In the genomic region with DNA sequence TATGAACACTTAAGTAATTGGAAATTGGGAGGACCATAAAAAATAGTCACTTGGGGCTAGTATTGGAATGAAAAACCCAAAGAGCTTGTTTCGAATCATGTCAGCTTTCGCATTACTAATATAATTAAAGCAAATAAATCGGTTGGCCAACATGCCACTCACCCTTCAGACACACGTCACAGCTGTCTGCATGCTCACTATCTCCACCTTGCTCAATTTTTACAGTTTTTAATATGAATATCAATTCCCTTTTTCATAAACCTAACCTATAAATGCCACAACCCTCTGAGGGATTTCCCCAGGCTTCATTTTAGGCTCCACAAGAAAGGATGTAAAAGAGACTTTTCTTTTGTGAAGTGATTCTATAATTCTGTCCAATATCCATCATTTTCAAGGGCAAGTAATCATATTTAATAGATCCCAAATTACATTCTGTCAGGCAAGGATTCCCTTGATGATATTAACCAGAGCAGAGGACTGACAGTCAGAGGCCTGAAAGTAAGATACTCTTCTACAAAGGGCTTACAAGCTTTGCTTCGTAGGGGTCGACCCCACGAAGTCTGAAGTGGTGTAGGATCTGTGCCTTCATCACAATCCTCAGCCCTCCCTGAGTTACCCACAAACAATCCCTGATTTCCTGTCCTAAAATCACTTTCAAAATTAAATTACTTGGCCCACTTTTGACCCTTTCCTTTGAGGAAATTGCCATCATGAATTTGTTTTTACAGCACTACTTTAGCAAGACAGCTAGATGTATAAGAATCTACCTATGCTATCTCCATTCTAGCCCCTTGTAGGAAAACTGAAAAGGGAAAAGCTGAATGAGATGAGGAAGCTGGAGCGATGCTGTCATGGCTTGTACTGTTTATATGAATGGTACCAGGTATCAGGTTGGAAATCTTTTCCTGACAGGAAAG, we compare ENCODE assay signal across 22 cellular contexts. TPM values are rescaled to one million over a fixed set of nuclear protein-coding genes. Genes with fewer than 3 reads are reported as not detected.
A peak's percentile ranks its signal among the peaks of the same experiment; 100 is the strongest.
DNase-seq lines count a peak whose midpoint lies in the region; ATAC-seq, FAIRE-seq and TF ChIP-seq lines count a peak whose summit lies in the region.
"Had no signal": no experiment of that assay in that cellular context is flagged by ENCODE, and none has a peak within 500 bp of the region (broad histone marks: within the 10 kb centered on the region; RNA-seq: fewer than 3 reads in every experiment).

No MANE protein-coding gene starts in this region.

- no peak overlapping the region for H4K5ac ChIP-seq in IMR-90 (ENCODE audit: low read depth, low read length)

- no peak overlapping the region for H3K14ac ChIP-seq in IMR-90 (replicated peaks; ENCODE audit: low read depth, low read length)

- H3K9me3 ChIP-seq in IMR-90 (ENCODE audit: control insufficient read depth, insufficient read depth, low read length): no peaks in the 10 kb centered on the region
- no peaks in the 10 kb centered on the region for H3K9me3 ChIP-seq in GM12878 (replicated peaks; ENCODE audit: control insufficient read depth, insufficient read depth, low read length)
- no peaks in the 10 kb centered on the region for H3K9me3 ChIP-seq in smooth muscle cell (replicated peaks; ENCODE audit: low read depth)
- H3K9me3 ChIP-seq: Caco-2, MG63 had no signal

- peak overlapping the region; percentile 80 for H2BK15ac ChIP-seq in IMR-90 (ENCODE audit: low read depth, low read length)

- peak; percentile 42 for FAIRE-seq in GM12892 (lab: Jason Lieb, UNC)
- FAIRE-seq in GM12878 (lab: Jason Lieb, UNC): peak; percentile 73
- FAIRE-seq: HepG2 had no signal

- in situ Hi-C loops in IMR-90 (cut with MboI; ENCODE audit: low sequenced_read_pairs): no loop called here
- in situ Hi-C loops in GM12878 (cut with MboI): no loop called here

- H3K4me1 ChIP-seq in IMR-90 (ENCODE audit: control insufficient read depth, insufficient read depth, low read length) (0 out of 2 replicates have a peak, but pooled peaks cover 1% of the 10 kb centered on the region), GM12878 (ENCODE audit: control insufficient read depth, insufficient read depth, low read length) (no peaks in the 10 kb centered on the region), smooth muscle cell (ENCODE audit: low read depth) (no peaks in the 10 kb centered on the region)
- H3K4me1 ChIP-seq: Caco-2 had no signal

- H3K36me3 ChIP-seq in IMR-90 (ENCODE audit: control insufficient read depth, insufficient read depth, low read length) (no peaks in the 10 kb centered on the region), GM12878 (ENCODE audit: control insufficient read depth in 2 of 2, insufficient read depth in 2 of 2, low read length in 1 of 2) (no peaks in the 10 kb centered on the region), smooth muscle cell (ENCODE audit: low read depth) (no peaks in the 10 kb centered on the region)
- H3K36me3 ChIP-seq: MG63 had no signal

- no peak overlapping the region for H3K56ac ChIP-seq in IMR-90 (ENCODE audit: extremely low read depth, insufficient read depth, low read length)

- no peak overlapping the region for H2BK5ac ChIP-seq in IMR-90 (ENCODE audit: low read depth, low read length, poor library complexity, severe bottlenecking)

- no peak for TF ChIP-seq RAD21 in IMR-90 (IDR thresholded peaks at IDR 0.05; ENCODE audit: low read length)
- TF ChIP-seq RAD21 in GM12878 (IDR thresholded peaks at IDR 0.05; ENCODE audit: insufficient read depth, low read depth, low read length): no peak

- H3K9me1 ChIP-seq in IMR-90 (ENCODE audit: insufficient read depth, low read length): no peaks in the 10 kb centered on the region

- TF ChIP-seq CTCF in IMR-90 (conservative IDR thresholded peaks at IDR 0.05; ENCODE audit: low read depth, low read length): no peak
- no peak for TF ChIP-seq CTCF in GM12878 (IDR thresholded peaks at IDR 0.05 in 2 of 3, conservative IDR thresholded peaks at IDR 0.05 in 1 of 3; ENCODE audit: control insufficient read depth in 2 of 3, extremely low read depth in 1 of 3, insufficient read depth in 1 of 3, low read depth in 3 of 3, low read length in 3 of 3)
- TF ChIP-seq CTCF in smooth muscle cell (IDR thresholded peaks at IDR 0.05; ENCODE audit: borderline replicate concordance, insufficient read depth, poor library complexity, severe bottlenecking): no peak

- 80% methylated on average over 1 of the region's 8 CpGs; no CpG with 5 or more reads in 1 of the 2 experiments for WGBS in IMR-90 (ENCODE audit: extremely low coverage in 2 of 2, insufficient read length in 1 of 2), 2 experiments
- WGBS in GM12878 (ENCODE audit: insufficient coverage, insufficient replicate concordance, low lambda C conversion rate, missing lambda C conversion rate): 27% methylated on average over 8 of the region's 8 CpGs
- WGBS in smooth muscle cell (ENCODE audit: low lambda C conversion rate): 70% methylated on average over 8 of the region's 8 CpGs

- no peak overlapping the region for H3K4ac ChIP-seq in IMR-90 (ENCODE audit: low read depth, low read length)

- DNase-seq in GM12892 (ENCODE audit: insufficient read length) (no peak), IMR-90 (no peak), GM12878 (ENCODE audit: low read depth, low spot score) (no peak), smooth muscle cell (lab: John Stamatoyannopoulos, UW; ENCODE audit: unreplicated experiment) (no peak), NCI-H1105 (lab: John Stamatoyannopoulos, UW) (no peak)
- DNase-seq: Caco-2; EL; HFFc6; Karpas-422; MG63; NCI-H1092 treated with DMSO at 0.1 percent for 48 hours; NCI-H1694 treated with DMSO at 0.1 percent for 48 hours; NCI-H446 treated with DMSO at 0.1 percent for 48 hours; NK-92 treated with Interleukin-12 subunit alpha and Interleukin-12 subunit beta, amount 100 ng/mL, for 24 hours; RPMI8226; SW 1271 had no signal

- H3K79me1 ChIP-seq in IMR-90 (ENCODE audit: low read depth in 1 of 2, low read length in 2 of 2): no peaks in the 10 kb centered on the region

- no peak overlapping the region for H3K4me2 ChIP-seq in IMR-90 (ENCODE audit: low read depth, low read length)
- H3K4me2 ChIP-seq in GM12878 (ENCODE audit: control insufficient read depth, insufficient read depth): no peak overlapping the region
- no peak overlapping the region for H3K4me2 ChIP-seq in smooth muscle cell

- RAD21 ChIA-PET in GM12878 (lab: Charles Lee; ENCODE audit: unreplicated experiment): interaction anchor here (1.0 kb wide), 1 partner anchor 53 kb away, joined by 3 read pairs; the partner anchor contains the start of gene ZNF770

- H3F3A ChIP-seq in smooth muscle cell (ENCODE audit: low read depth): peaks cover 5% of the 10 kb centered on the region

- no peak overlapping the region for H4K91ac ChIP-seq in IMR-90 (ENCODE audit: insufficient read depth, low read depth, low read length)

- no peaks in the 10 kb centered on the region for H3K27me3 ChIP-seq in IMR-90 (ENCODE audit: control insufficient read depth, insufficient read depth, low read length)
- H3K27me3 ChIP-seq in GM12878 (replicated peaks in 1 of 2; ENCODE audit: control insufficient read depth in 2 of 2, insufficient read depth in 2 of 2, low read length in 1 of 2): no peaks in the 10 kb centered on the region
- no peaks in the 10 kb centered on the region for H3K27me3 ChIP-seq in smooth muscle cell (ENCODE audit: low read depth)
- H3K27me3 ChIP-seq: MG63 had no signal

- SMC1A ChIA-PET in GM12878 (lab: Charles Lee; ENCODE audit: uncharacterized antibody, unreplicated experiment): interaction anchor here (1.3 kb wide), 1 partner anchor 23 kb away, joined by 3 read pairs; no protein-coding TSS in a partner anchor

- no peak for ATAC-seq in IMR-90 (ENCODE audit: low read depth)
- ATAC-seq in GM12878: peak; percentile 72
- no peak for ATAC-seq in GM21786 (IDR thresholded peaks at IDR 0.05; ENCODE audit: unreplicated experiment)
- no peak for ATAC-seq in GM19324 (IDR thresholded peaks at IDR 0.05; ENCODE audit: low FRiP score, unreplicated experiment)
- ATAC-seq in HG03457 (IDR thresholded peaks at IDR 0.05; ENCODE audit: unreplicated experiment): no peak
- ATAC-seq: HepG2 had no signal

- TF ChIP-seq POLR2A in GM12892 (IDR thresholded peaks at IDR 0.05; ENCODE audit: low read depth, low read length): no peak
- TF ChIP-seq POLR2A in IMR-90 (IDR thresholded peaks at IDR 0.05; ENCODE audit: low read depth, low read length): no peak
- no peak for TF ChIP-seq POLR2A in GM12878 (IDR thresholded peaks at IDR 0.05; ENCODE audit: low read depth, low read length)

- H2BK20ac ChIP-seq in IMR-90 (ENCODE audit: low read depth, low read length): 0 out of 2 replicates have a peak overlapping the region, but pooled peaks have one; percentile 66

- no peak for TF ChIP-seq EP300 in GM12878 (IDR thresholded peaks at IDR 0.05; ENCODE audit: borderline replicate concordance in 1 of 2, control insufficient read depth in 1 of 2, low read depth in 2 of 2, low read length in 2 of 2)

- no peak overlapping the region for H2AK9ac ChIP-seq in IMR-90 (replicated peaks; ENCODE audit: low read depth, low read length, poor library complexity)

- H3K9ac ChIP-seq in IMR-90 (ENCODE audit: low read depth, low read length) (no peak overlapping the region), GM12878 (ENCODE audit: control insufficient read depth, insufficient read depth, low read length) (no peak overlapping the region), smooth muscle cell (ENCODE audit: low read depth) (no peak overlapping the region)

- BruUV-seq in IMR-90 (replicated peaks; lab: Mats Ljungman, UMichigan) (no TSS peak), GM12878 (replicated peaks; lab: Mats Ljungman, UMichigan) (no TSS peak)

- intact Hi-C loops in IMR-90 (cut with micrococcal nuclease): no loop called here
- intact Hi-C loops in GM12878 (cut with micrococcal nuclease; ENCODE audit: unreplicated experiment): no loop called here

- H2AFZ ChIP-seq in IMR-90 (replicated peaks; ENCODE audit: low read length, poor library complexity) (no peak overlapping the region), GM12878 (ENCODE audit: control insufficient read depth, low read depth, low read length) (peak overlapping the region; percentile 35; the same call in 1 of the 2 replicates), smooth muscle cell (ENCODE audit: low read depth) (peak overlapping the region; percentile 4)

- H3K79me2 ChIP-seq in GM12878 (ENCODE audit: control insufficient read depth, insufficient read depth, low read length) (no peaks in the 10 kb centered on the region), smooth muscle cell (ENCODE audit: low read depth) (no peaks in the 10 kb centered on the region)

- H3K23ac ChIP-seq in IMR-90 (ENCODE audit: low read depth, low read length): no peak overlapping the region

- POLR2A ChIA-PET in IMR-90 (lab: Charles Lee; ENCODE audit: unreplicated experiment) (no interaction called here), GM12878 (lab: Charles Lee) (no interaction called here)

- H3K18ac ChIP-seq in IMR-90 (ENCODE audit: low read depth, low read length): no peak overlapping the region

- CTCF ChIA-PET in IMR-90 (lab: Yijun Ruan, JAX): no interaction called here
- CTCF ChIA-PET in GM12878 (lab: Yijun Ruan, JAX): interaction anchor here (1.5 kb wide), 1 partner anchor 22 kb away, joined by 3 read pairs; no protein-coding TSS in a partner anchor

- no peak overlapping the region for H2BK120ac ChIP-seq in IMR-90 (ENCODE audit: low read depth, low read length)

- H4K20me1 ChIP-seq in IMR-90 (ENCODE audit: insufficient read depth, low read length): no peaks in the 10 kb centered on the region
- no peaks in the 10 kb centered on the region for H4K20me1 ChIP-seq in GM12878 (ENCODE audit: control insufficient read depth, insufficient read depth)
- H4K20me1 ChIP-seq in smooth muscle cell (ENCODE audit: low read depth): no peaks in the 10 kb centered on the region

- no peak overlapping the region for H3K27ac ChIP-seq in IMR-90 (ENCODE audit: insufficient read depth, low read length)
- no peak overlapping the region for H3K27ac ChIP-seq in GM12878 (ENCODE audit: control insufficient read depth, insufficient read depth)
- no peak overlapping the region for H3K27ac ChIP-seq in smooth muscle cell (ENCODE audit: low read depth)

- dilution Hi-C loops in IMR-90 (cut with HindIII; ENCODE audit: low sequenced_read_pairs, unreplicated experiment): no loop called here

- H2AK5ac ChIP-seq in IMR-90 (ENCODE audit: low read depth, low read length): no peak overlapping the region

- no peak overlapping the region for H4K8ac ChIP-seq in IMR-90 (ENCODE audit: low read depth in 2 of 2, low read length in 2 of 2)

- no peak overlapping the region for H3K4me3 ChIP-seq in IMR-90 (ENCODE audit: insufficient read depth, low read depth, low read length)
- no peak overlapping the region for H3K4me3 ChIP-seq in GM12878
- no peak overlapping the region for H3K4me3 ChIP-seq in smooth muscle cell
- H3K4me3 ChIP-seq: MG63 had no signal

RNA-seq across cellular contexts. Expression of gene NANOGP8, which starts 44.5 kb away (rescaled TPM):
- polyA plus RNA-seq in GM12892 (2012; ENCODE audit: missing spikeins): not detected
- not detected in 2 replicates for total RNA-seq in IMR-90 (2012; rRNA removed)
- polyA plus RNA-seq in IMR-90 (2012; rRNA removed): not detected in 2 replicates
- not detected in 2 replicates for polyA plus RNA-seq in IMR-90 (2012; cell fraction: cytosol; rRNA removed)
- polyA plus RNA-seq in IMR-90 (2012; cell fraction: nucleus; rRNA removed; ENCODE audit: low replicate concordance): 0.17 TPM in 1 of 2 replicates, not detected in the other
- 2.9 and 4.1 TPM in 2 replicates for total RNA-seq in GM12878 (2013; cell fraction: nucleolus; rRNA removed)
- total RNA-seq in GM12878 (2014; rRNA removed): not detected in 2 replicates
- not detected in 2 replicates for total RNA-seq in GM12878 (2014; rRNA removed; fragmentation: Illumina TruSeq; extraction: Trizol)
- not detected in 2 replicates for total RNA-seq in GM12878 (2021)
- polyA plus RNA-seq in GM12878 (2011; ENCODE audit: low read depth): not detected
- not detected in 2 replicates for polyA plus RNA-seq in GM12878 (2011; rRNA removed)
- polyA plus RNA-seq in GM12878 (2011; cell fraction: cytosol; rRNA removed): not detected in 2 replicates
- 0.28 and 0.45 TPM in 2 replicates for polyA plus RNA-seq in GM12878 (2011; cell fraction: nucleus; rRNA removed)
- not detected in 2 replicates for polyA plus RNA-seq in GM12878 (2012)
- not detected in 2 replicates for polyA plus RNA-seq in GM12878 (2014; fragmentation: Illumina TruSeq; extraction: Trizol)
- not detected for polyA plus RNA-seq in GM12878 (2014; fragmentation: Nextera tagmentation; extraction: Ambion mirVana)
- 0.11 TPM in 1 of 2 replicates, not detected in the other for polyA plus RNA-seq in GM12878 (2014; rRNA removed)
- not detected for polyA plus RNA-seq in GM12878 (2016; fragmentation: Nextera tagmentation; extraction: Ambion mirVana)
- polyA minus RNA-seq in GM12878 (2011; rRNA and poly(A)+ RNA removed): 0.26 TPM in 1 of 2 replicates, not detected in the other
- polyA minus RNA-seq in GM12878 (2011; cell fraction: cytosol; rRNA and poly(A)+ RNA removed): not detected in 2 replicates
- 0.57 and 0.60 TPM in 2 replicates for polyA minus RNA-seq in GM12878 (2011; cell fraction: nucleus; rRNA and poly(A)+ RNA removed)
- total RNA-seq in smooth muscle cell: not detected in 2 replicates
- polyA plus RNA-seq in smooth muscle cell: not detected in 2 replicates
- total RNA-seq: Caco-2; H4; HFFc6; T-helper 2 cell treated with Interferon-gamma antibody and Interleukin-4, amounts not matched to agents 100 ng/mL and 5 ng/mL, for 36 hours had no signal
- polyA plus RNA-seq: HepG2 had no signal

RNA-seq across cellular contexts. Expression of gene ZNF770, which starts 52.5 kb away (rescaled TPM):
- polyA plus RNA-seq in GM12892 (2012; ENCODE audit: missing spikeins): 29.0 TPM
- total RNA-seq in IMR-90 (2012; rRNA removed) (26.5 and 38.9 TPM in 2 replicates), GM12878 (2014; rRNA removed) (23.4 and 27.5 TPM in 2 replicates), GM12878 (2014; rRNA removed; fragmentation: Illumina TruSeq; extraction: Trizol) (24.9 and 26.2 TPM in 2 replicates), GM12878 (2021) (32.8 and 34.4 TPM in 2 replicates), smooth muscle cell (28.7 and 31.1 TPM in 2 replicates)
- polyA plus RNA-seq in IMR-90 (2012; rRNA removed) (5.5 and 9.4 TPM in 2 replicates), GM12878 (2011; rRNA removed) (27.1 and 42.8 TPM in 2 replicates), GM12878 (2014; fragmentation: Illumina TruSeq; extraction: Trizol) (28.1 and 35.1 TPM in 2 replicates), GM12878 (2014; fragmentation: Nextera tagmentation; extraction: Ambion mirVana) (1 to 10 TPM; 1.8 to 5.6 TPM), GM12878 (2014; rRNA removed) (13.4 and 16.3 TPM in 2 replicates), GM12878 (2016; fragmentation: Nextera tagmentation; extraction: Ambion mirVana) (100 to 1,000 TPM; 116 to 118 TPM), smooth muscle cell (32.4 and 34.2 TPM in 2 replicates)
- 0.99 and 1.5 TPM in 2 replicates for polyA plus RNA-seq in IMR-90 (2012; cell fraction: cytosol; rRNA removed)
- polyA plus RNA-seq in IMR-90 (2012; cell fraction: nucleus; rRNA removed; ENCODE audit: low replicate concordance): 0.51 and 5.5 TPM in 2 replicates
- 42.6 and 67.4 TPM in 2 replicates for total RNA-seq in GM12878 (2013; cell fraction: nucleolus; rRNA removed)
- polyA plus RNA-seq in GM12878 (2011; ENCODE audit: low read depth): 7.5 TPM
- 9.4 and 12.5 TPM in 2 replicates for polyA plus RNA-seq in GM12878 (2011; cell fraction: cytosol; rRNA removed)
- polyA plus RNA-seq in GM12878 (2011; cell fraction: nucleus; rRNA removed): 10.8 and 12.4 TPM in 2 replicates
- 9.5 and 16.1 TPM in 2 replicates for polyA plus RNA-seq in GM12878 (2012)
- polyA minus RNA-seq in GM12878 (2011; rRNA and poly(A)+ RNA removed): 38.8 and 82.5 TPM in 2 replicates
- 17.0 and 21.2 TPM in 2 replicates for polyA minus RNA-seq in GM12878 (2011; cell fraction: cytosol; rRNA and poly(A)+ RNA removed)
- polyA minus RNA-seq in GM12878 (2011; cell fraction: nucleus; rRNA and poly(A)+ RNA removed): 11.4 and 14.7 TPM in 2 replicates
